Comparison of ENCODE assay signal across 1 cellular context in the genomic region with DNA sequence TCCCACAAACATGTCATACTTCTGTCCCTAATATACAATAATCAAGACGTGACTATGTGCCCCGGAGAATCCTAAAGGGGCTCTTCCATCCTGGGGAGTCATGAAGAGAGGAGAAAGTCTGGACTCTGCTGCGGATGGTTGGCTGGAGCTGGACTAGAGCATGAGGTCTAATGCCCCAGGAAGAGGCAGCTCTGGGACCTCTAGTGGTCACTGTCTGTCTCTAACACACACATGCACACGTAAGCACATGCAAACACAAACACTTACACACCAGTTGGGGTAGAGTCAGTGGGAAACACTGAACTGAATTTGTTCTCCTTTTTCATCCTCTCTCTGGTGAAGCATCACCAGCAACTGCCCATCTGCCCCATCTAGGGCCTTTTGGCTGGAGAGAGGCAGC.
TF ChIP-seq lines count a peak whose summit lies in the region.

No MANE protein-coding gene starts in this region.

TF ChIP-seq in HepG2, 621 proteins besides CTCF, POLR2A, EP300 and RAD21 (continued from another document):
- 0 out of 2 replicates have a peak, but pooled peaks have one; percentile 49 for TF ChIP-seq ZNF646 (CRISPR knock-in tag; IDR thresholded peaks at IDR 0.05)
- no peak for TF ChIP-seq POGK (CRISPR knock-in tag; conservative IDR thresholded peaks at IDR 0.05)
- TF ChIP-seq ZNF263 (CRISPR knock-in tag; IDR thresholded peaks at IDR 0.05): no peak
TF ChIP-seq in HepG2: peak in this region for 3.
